26 cellular contexts compared by ENCODE assay signal in genomic region chr16:88120812-88121211, GRCh38.
"Had no signal": no experiment of that assay in that cellular context is flagged by ENCODE, and none has a peak within 500 bp of the region (broad histone marks: within the 10 kb centered on the region; RNA-seq: fewer than 3 reads in every experiment).

No MANE protein-coding gene starts in this region.

- H3K36me3 ChIP-seq: brain microvascular endothelial cell, gastrocnemius medialis, heart left ventricle had no signal

- H3K27ac ChIP-seq: brain microvascular endothelial cell, epithelial cell of prostate, foreskin keratinocyte, heart left ventricle had no signal

- H3K27ac Mint-ChIP-seq: activated CD4-positive, alpha-beta memory T cell treated with anti-CD3 and anti-CD28 coated beads for 36 hours; activated CD4-positive, alpha-beta T cell treated with anti-CD3 and anti-CD28 coated beads for 36 hours; activated CD4-positive, alpha-beta T cell treated with anti-CD3 and anti-CD28 coated beads, Interleukin-2, amount 10 ng/mL, durations not matched to agents 24 days and 14 days; activated CD8-positive, alpha-beta memory T cell treated with anti-CD3 and anti-CD28 coated beads, Interleukin-2, amount 10 ng/mL, durations not matched to agents 7 days and 5 days; activated CD8-positive, alpha-beta T cell treated with anti-CD3 and anti-CD28 coated beads, Interleukin-2, amount 10 ng/mL, durations not matched to agents 7 days and 5 days; activated naive CD4-positive, alpha-beta T cell treated with anti-CD3 and anti-CD28 coated beads, Interleukin-2, amount 10 ng/mL, durations not matched to agents 7 days and 5 days; activated naive CD4-positive, alpha-beta T cell treated with anti-CD3 and anti-CD28 coated beads, Interleukin-2, amount 50 U/mL, for 72 hours; activated naive CD8-positive, alpha-beta T cell treated with anti-CD3 and anti-CD28 coated beads, Interleukin-2, amount 10 ng/mL, durations not matched to agents 7 days and 5 days had no signal

- H3K27me3 Mint-ChIP-seq: activated CD4-positive, alpha-beta T cell treated with anti-CD3 and anti-CD28 coated beads for 36 hours; activated CD4-positive, alpha-beta T cell treated with anti-CD3 and anti-CD28 coated beads, Interleukin-2, amount 10 ng/mL, durations not matched to agents 24 days and 14 days; activated naive CD4-positive, alpha-beta T cell treated with anti-CD3 and anti-CD28 coated beads, Interleukin-2, amount 10 ng/mL, durations not matched to agents 7 days and 5 days; activated naive CD8-positive, alpha-beta T cell treated with anti-CD3 and anti-CD28 coated beads, Interleukin-2, amount 10 ng/mL, durations not matched to agents 7 days and 5 days had no signal

- H3K4me1 Mint-ChIP-seq: activated CD4-positive, alpha-beta T cell treated with anti-CD3 and anti-CD28 coated beads for 36 hours; activated CD4-positive, alpha-beta T cell treated with anti-CD3 and anti-CD28 coated beads, Interleukin-2, amount 10 ng/mL, durations not matched to agents 24 days and 14 days; activated CD8-positive, alpha-beta memory T cell treated with anti-CD3 and anti-CD28 coated beads, Interleukin-2, amount 10 ng/mL, durations not matched to agents 7 days and 5 days; activated naive CD4-positive, alpha-beta T cell treated with anti-CD3 and anti-CD28 coated beads, Interleukin-2, amount 10 ng/mL, durations not matched to agents 7 days and 5 days; activated naive CD8-positive, alpha-beta T cell treated with anti-CD3 and anti-CD28 coated beads, Interleukin-2, amount 10 ng/mL, durations not matched to agents 7 days and 5 days had no signal

- H3K4me3 ChIP-seq: gastrocnemius medialis, heart left ventricle had no signal

- H3K9me3 ChIP-seq: gastrocnemius medialis, heart left ventricle had no signal

- DNase-seq: activated CD4-positive, alpha-beta memory T cell treated with anti-CD3 and anti-CD28 coated beads for 36 hours; activated CD4-positive, alpha-beta T cell treated with anti-CD3 and anti-CD28 coated beads for 36 hours; activated CD4-positive, alpha-beta T cell treated with anti-CD3 and anti-CD28 coated beads, Interleukin-2, amount 10 ng/mL, durations not matched to agents 24 days and 14 days; activated CD4-positive, CD25-positive, alpha-beta regulatory T cell; activated CD4-positive, CD25-positive, alpha-beta regulatory T cell treated with anti-CD3 and anti-CD28 coated beads, Interleukin-2, amount 50 U/mL, for 72 hours; activated CD8-positive, alpha-beta memory T cell treated with anti-CD3 and anti-CD28 coated beads, Interleukin-2, amount 10 ng/mL, durations not matched to agents 7 days and 5 days; activated CD8-positive, alpha-beta memory T cell treated with anti-CD3 and anti-CD28 coated beads, Interleukin-2, amount 50 U/mL, for 4 hours; activated CD8-positive, alpha-beta T cell treated with anti-CD3 and anti-CD28 coated beads, Interleukin-2, amount 10 ng/mL, durations not matched to agents 7 days and 5 days; activated gamma-delta T cell; activated naive CD4-positive, alpha-beta T cell; activated naive CD4-positive, alpha-beta T cell treated with anti-CD3 and anti-CD28 coated beads, Interleukin-2, amount 10 ng/mL, durations not matched to agents 7 days and 5 days; activated naive CD8-positive, alpha-beta T cell treated with anti-CD3 and anti-CD28 coated beads, Interleukin-2, amount 10 ng/mL, durations not matched to agents 7 days and 5 days; activated T-cell treated with anti-CD3 and anti-CD28 coated beads, Interleukin-2, amount 50 U/mL, for 1 hour; activated T-cell treated with anti-CD3 and anti-CD28 coated beads, Interleukin-2, amount 50 U/mL, for 48 hours; caudate nucleus; cortex of kidney; dermis blood vessel endothelial cell; effector CD4-positive, alpha-beta T cell; foreskin keratinocyte; glutamatergic neuron; T-helper 2 cell had no signal

- H3K9me3 Mint-ChIP-seq: activated CD4-positive, alpha-beta memory T cell treated with anti-CD3 and anti-CD28 coated beads for 36 hours; activated CD4-positive, alpha-beta T cell treated with anti-CD3 and anti-CD28 coated beads, Interleukin-2, amount 10 ng/mL, durations not matched to agents 24 days and 14 days; activated naive CD8-positive, alpha-beta T cell treated with anti-CD3 and anti-CD28 coated beads, Interleukin-2, amount 10 ng/mL, durations not matched to agents 7 days and 5 days had no signal

- ATAC-seq: activated CD4-positive, alpha-beta T cell treated with anti-CD3 and anti-CD28 coated beads for 36 hours; activated CD8-positive, alpha-beta memory T cell treated with anti-CD3 and anti-CD28 coated beads, Interleukin-2, amount 10 ng/mL, durations not matched to agents 7 days and 5 days; activated CD8-positive, alpha-beta T cell treated with anti-CD3 and anti-CD28 coated beads, Interleukin-2, amount 10 ng/mL, durations not matched to agents 7 days and 5 days; activated naive CD4-positive, alpha-beta T cell treated with anti-CD3 and anti-CD28 coated beads, Interleukin-2, amount 50 U/mL, for 72 hours; gastrocnemius medialis had no signal

- H3K4me1 ChIP-seq: gastrocnemius medialis had no signal

- H3K4me3 Mint-ChIP-seq: activated CD4-positive, alpha-beta memory T cell treated with anti-CD3 and anti-CD28 coated beads for 36 hours; activated CD4-positive, alpha-beta T cell treated with anti-CD3 and anti-CD28 coated beads for 36 hours; activated CD4-positive, alpha-beta T cell treated with anti-CD3 and anti-CD28 coated beads, Interleukin-2, amount 10 ng/mL, durations not matched to agents 24 days and 14 days; activated CD8-positive, alpha-beta memory T cell treated with anti-CD3 and anti-CD28 coated beads, Interleukin-2, amount 10 ng/mL, durations not matched to agents 7 days and 5 days; activated CD8-positive, alpha-beta T cell treated with anti-CD3 and anti-CD28 coated beads, Interleukin-2, amount 10 ng/mL, durations not matched to agents 7 days and 5 days; activated naive CD4-positive, alpha-beta T cell treated with anti-CD3 and anti-CD28 coated beads, Interleukin-2, amount 10 ng/mL, durations not matched to agents 7 days and 5 days; activated naive CD8-positive, alpha-beta T cell treated with anti-CD3 and anti-CD28 coated beads, Interleukin-2, amount 10 ng/mL, durations not matched to agents 7 days and 5 days had no signal

- H3K27me3 ChIP-seq: brain microvascular endothelial cell, foreskin keratinocyte, heart left ventricle had no signal

- H3K36me3 Mint-ChIP-seq: activated CD4-positive, alpha-beta memory T cell treated with anti-CD3 and anti-CD28 coated beads for 36 hours; activated CD8-positive, alpha-beta memory T cell treated with anti-CD3 and anti-CD28 coated beads, Interleukin-2, amount 10 ng/mL, durations not matched to agents 7 days and 5 days; activated naive CD4-positive, alpha-beta T cell treated with anti-CD3 and anti-CD28 coated beads, Interleukin-2, amount 10 ng/mL, durations not matched to agents 7 days and 5 days; activated naive CD4-positive, alpha-beta T cell treated with anti-CD3 and anti-CD28 coated beads, Interleukin-2, amount 50 U/mL, for 72 hours; activated naive CD8-positive, alpha-beta T cell treated with anti-CD3 and anti-CD28 coated beads, Interleukin-2, amount 10 ng/mL, durations not matched to agents 7 days and 5 days had no signal
